ENCODE assay signal across 2 cellular contexts in the genomic region with DNA sequence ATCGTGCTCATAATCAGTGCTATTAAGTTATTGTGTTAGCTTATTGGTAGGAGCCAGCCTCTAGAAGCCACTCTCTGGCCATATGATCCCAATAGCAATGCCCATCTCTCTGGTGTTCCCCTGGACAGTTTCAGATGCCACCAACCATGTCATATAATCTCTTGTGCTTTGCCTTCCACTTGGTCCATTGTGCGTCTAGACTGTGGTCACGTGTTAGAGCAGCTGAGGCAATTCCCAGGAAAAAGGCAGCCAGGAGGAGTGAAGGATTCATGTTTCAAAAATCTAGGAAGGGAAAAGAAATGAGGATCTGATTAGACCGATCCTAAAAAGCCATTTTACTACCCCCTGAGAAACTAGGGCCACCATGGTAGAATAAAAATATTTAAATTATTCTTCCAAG. TPM values are rescaled to one million over a fixed set of nuclear protein-coding genes. Genes with fewer than 3 reads are reported as not detected.
DNase-seq lines count a peak whose midpoint lies in the region; ATAC-seq, FAIRE-seq and TF ChIP-seq lines count a peak whose summit lies in the region.
"Not testable (repeated sequence)": the region's sequence is repeated elsewhere in the genome, so short reads cannot be mapped to it uniquely, and the experiment has no call there.

No MANE protein-coding gene starts in this region.

- not testable (repeated sequence) for H3K4me3 ChIP-seq in body of pancreas, pancreas

- H3K36me3 ChIP-seq in body of pancreas (replicated peaks in 1 of 2; ENCODE audit: insufficient read depth in 1 of 2, low read depth in 2 of 2); pancreas: not testable (repeated sequence)

- peak; percentile 46 to 80 (median 50) for DNase-seq in body of pancreas
- peak in 4 of 6 donors; percentile 42 to 48 (median 44) for DNase-seq in pancreas

- not testable (repeated sequence) for H3K4me1 ChIP-seq in body of pancreas, pancreas

- peak overlapping the region in 2 of 4 donors; percentile 3 to 45 for H3K27ac ChIP-seq in body of pancreas
- H3K27ac ChIP-seq in pancreas = not testable (repeated sequence)

- intact Hi-C loops in body of pancreas (cut with DNase I); pancreas (cut with DNase I): not testable (repeated sequence)

- ATAC-seq in body of pancreas, pancreas: not testable (repeated sequence)

- WGBS in body of pancreas, 2 donors = 52 to 61% methylated on average over 3 of the region's 4 CpGs
- 50 to 60% methylated on average over 3 of the region's 4 CpGs for WGBS in pancreas, 2 donors

- FAIRE-seq in pancreas (lab: Jason Lieb, UNC) = not testable (repeated sequence)

- not testable (repeated sequence) for H3K27me3 ChIP-seq in body of pancreas, pancreas

- not testable (repeated sequence) for TF ChIP-seq CTCF in body of pancreas (IDR thresholded peaks at IDR 0.05); pancreas (IDR thresholded peaks at IDR 0.05)

- not testable (repeated sequence) for TF ChIP-seq POLR2A in body of pancreas (IDR thresholded peaks at IDR 0.05)

- not testable (repeated sequence) for H3K9me3 ChIP-seq in body of pancreas, pancreas

RNA-seq across cellular contexts. Expression of a gene that starts 58.6 kb away (rescaled TPM):
- total RNA-seq in body of pancreas (10 to 100 TPM in 1 of 2 donors, 1 to 10 TPM in 1; 3.3 to 19.7 TPM), pancreas (10 to 100 TPM in 1 of 6 donors, 1 to 10 TPM in 5; 3.8 to 11.5 (median 8.1) TPM)
- 10 to 100 TPM; 20.7 to 35.7 TPM for polyA plus RNA-seq in pancreas
